In genomic region chr2:197850882-197851281, GRCh38 we compare ENCODE assay signal across 11 cellular contexts.
"Had no signal": no experiment of that assay in that cellular context is flagged by ENCODE, and none has a peak within 500 bp of the region (broad histone marks: within the 10 kb centered on the region; RNA-seq: fewer than 3 reads in every experiment).

No MANE protein-coding gene starts in this region.

- H3K36me3 ChIP-seq: brain microvascular endothelial cell, neural progenitor cell, ovary, thoracic aorta had no signal

- H3K9me3 ChIP-seq: ovary, thoracic aorta had no signal

- ATAC-seq: left lobe of liver; stimulated activated naive CD8-positive, alpha-beta T cell treated with anti-CD3 and anti-CD28 coated beads, Interleukin-15, Interleukin-2, amounts not matched to agents 100 U/mL and 50 U/mL, for 24 hours had no signal

- H3K27ac ChIP-seq: brain microvascular endothelial cell, neural progenitor cell, ovary, thoracic aorta had no signal

- H3K4me2 ChIP-seq: neural progenitor cell had no signal

- H3K27me3 ChIP-seq: brain microvascular endothelial cell, neural progenitor cell, ovary had no signal

- H3K4me3 ChIP-seq: neural progenitor cell, ovary, thoracic aorta had no signal

- DNase-seq: activated CD4-positive, alpha-beta T cell treated with anti-CD3 and anti-CD28 coated beads, Interleukin-2, amount 10 ng/mL, durations not matched to agents 7 days and 5 days; brain microvascular endothelial cell; effector CD4-positive, alpha-beta T cell; immature natural killer cell; ovary; stimulated activated CD4-positive, alpha-beta T cell treated with anti-CD3 and anti-CD28 coated beads, Interleukin-2, amount 100 ng/mL, for 48 hours; stimulated activated naive CD8-positive, alpha-beta T cell treated with anti-CD3 and anti-CD28 coated beads, Interleukin-15, Interleukin-2, amounts not matched to agents 100 U/mL and 50 U/mL, for 24 hours had no signal

- H3K4me1 ChIP-seq: neural progenitor cell had no signal

- FAIRE-seq: urothelium cell line had no signal
